ENCODE assay signal across 1 cellular context in the genomic region with DNA sequence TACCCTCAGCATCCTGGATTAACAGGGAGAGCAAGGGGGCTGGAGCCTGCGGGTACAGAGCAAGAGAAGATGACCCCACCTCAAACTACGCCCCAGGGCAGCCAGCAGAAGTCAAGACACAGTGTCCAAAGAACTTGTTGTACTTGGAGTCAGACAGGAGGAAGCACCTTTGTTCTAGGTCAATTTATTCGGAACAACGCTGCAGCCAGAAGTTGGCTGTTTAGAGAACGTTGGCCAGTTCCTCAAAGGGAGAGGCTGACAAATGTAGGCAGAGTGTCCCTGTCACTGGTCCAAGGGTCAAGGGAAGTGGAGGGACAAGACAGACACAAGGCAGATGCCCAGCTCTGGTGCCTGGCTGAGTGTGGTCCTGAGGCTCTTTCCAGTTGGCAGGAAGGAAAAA.
TF ChIP-seq lines count a peak whose summit lies in the region.

No MANE protein-coding gene starts in this region.

TF ChIP-seq in H1, 55 proteins besides CTCF, POLR2A, EP300 and RAD21 (continued from another document):
- TF ChIP-seq TEAD4 (IDR thresholded peaks at IDR 0.05; ENCODE audit: low read depth, low read length) (no peak), RXRA (IDR thresholded peaks at IDR 0.05; ENCODE audit: insufficient read depth, low read depth, low read length) (no peak), SIN3A (conservative IDR thresholded peaks at IDR 0.05 in 1 of 2, IDR thresholded peaks at IDR 0.05 in 1 of 2; ENCODE audit: low read depth in 1 of 2, low read length in 2 of 2) (no peak), KDM1A (IDR thresholded peaks at IDR 0.05; ENCODE audit: borderline replicate concordance, low read length) (no peak)
